ENCODE assay signal across 9 cellular contexts in genomic region chr13:40101708-40102359, GRCh38.
A peak's percentile ranks its signal among the peaks of the same experiment; 100 is the strongest.
DNase-seq lines count a peak whose midpoint lies in the region; ATAC-seq and TF ChIP-seq lines count a peak whose summit lies in the region.
"Had no signal": no experiment of that assay in that cellular context is flagged by ENCODE, and none has a peak within 500 bp of the region (broad histone marks: within the 10 kb centered on the region; RNA-seq: fewer than 3 reads in every experiment).

No MANE protein-coding gene starts in this region.

- ATAC-seq in GM19023 (IDR thresholded peaks at IDR 0.05; ENCODE audit: unreplicated experiment) (peak; percentile 79), HG02759 (IDR thresholded peaks at IDR 0.05; ENCODE audit: unreplicated experiment) (peak; percentile 85), right cardiac atrium (no peak), upper lobe of left lung (ENCODE audit: low FRiP score in 2 of 2) (no peak)
- peak; percentile 64 to 70 for ATAC-seq in activated CD4-positive, CD25-positive, alpha-beta regulatory T cell treated with anti-CD3 and anti-CD28 coated beads, Interleukin-2, amount 50 U/mL, for 24 hours

- no peak for TF ChIP-seq POLR2A in upper lobe of left lung (IDR thresholded peaks at IDR 0.05)
- no peak for TF ChIP-seq POLR2A in esophagus muscularis mucosa (IDR thresholded peaks at IDR 0.05; ENCODE audit: low read depth)

- no peak for TF ChIP-seq CTCF in upper lobe of left lung (IDR thresholded peaks at IDR 0.05)
- TF ChIP-seq CTCF in esophagus muscularis mucosa (IDR thresholded peaks at IDR 0.05): no peak

- no peak overlapping the region for H3K4me3 ChIP-seq in right cardiac atrium (ENCODE audit: low read length)
- no peak overlapping the region for H3K4me3 ChIP-seq in upper lobe of left lung
- no peak overlapping the region for H3K4me3 ChIP-seq in esophagus muscularis mucosa

- TF ChIP-seq EP300 in upper lobe of left lung (IDR thresholded peaks at IDR 0.05): no peak
- TF ChIP-seq EP300 in esophagus muscularis mucosa (IDR thresholded peaks at IDR 0.05): no peak

- intact Hi-C loops in right cardiac atrium (cut with DNase I) (no loop called here), esophagus muscularis mucosa (cut with DNase I) (no loop called here)

- 94% methylated on average over 3 of the region's 3 CpGs for WGBS in right cardiac atrium
- 91 to 96% methylated on average over 3 of the region's 3 CpGs for WGBS in upper lobe of left lung, 2 donors
- WGBS in esophagus muscularis mucosa: 91% methylated on average over 3 of the region's 3 CpGs

- H3K4me1 ChIP-seq in right cardiac atrium (ENCODE audit: control insufficient read depth, insufficient read depth, low read length) (no peaks in the 10 kb centered on the region), upper lobe of left lung (no peaks in the 10 kb centered on the region), esophagus muscularis mucosa (no peaks in the 10 kb centered on the region)

- no peaks in the 10 kb centered on the region for H3K9me3 ChIP-seq in right cardiac atrium (ENCODE audit: control insufficient read depth, low read length)
- H3K9me3 ChIP-seq in upper lobe of left lung: peaks cover 0 to 4% (median 1%) of the 10 kb centered on the region in 4 donors
- peaks cover 0 to 7% (median 0%) of the 10 kb centered on the region in 4 donors for H3K9me3 ChIP-seq in esophagus muscularis mucosa

- H3K27ac ChIP-seq in right cardiac atrium (ENCODE audit: low read length) (no peak overlapping the region), upper lobe of left lung (no peak overlapping the region), esophagus muscularis mucosa (replicated peaks in 1 of 4) (no peak overlapping the region)

- H3K36me3 ChIP-seq in upper lobe of left lung (no peaks in the 10 kb centered on the region), esophagus muscularis mucosa (no peaks in the 10 kb centered on the region)

- DNase-seq in stimulated activated CD4-positive, alpha-beta T cell treated with anti-CD3 and anti-CD28 coated beads, Interleukin-12 subunit alpha, Interleukin-12 subunit beta, amount 100 ng/mL, for 48 hours (ENCODE audit: low read depth in 2 of 3, low spot score in 1 of 3): peak; percentile 15 to 40 (median 38)
- DNase-seq in right cardiac atrium: no peak
- no peak for DNase-seq in upper lobe of left lung
- no peak for DNase-seq in middle frontal gyrus (ENCODE audit: extremely low spot score, low spot score)
- no peak for DNase-seq in esophagus muscularis mucosa (ENCODE audit: extremely low spot score)
- DNase-seq: NCI-H510A had no signal

- H3K27me3 ChIP-seq in right cardiac atrium (ENCODE audit: control insufficient read depth, insufficient read depth) (no peaks in the 10 kb centered on the region), upper lobe of left lung (no peaks in the 10 kb centered on the region), esophagus muscularis mucosa (no peaks in the 10 kb centered on the region)

Comparison
In these comparisons a context has a peak if more than half of its experiments do, and no peak if none do; other contexts are left out.
1. ATAC-seq: peak in GM19023 (single experiment), HG02759 (single experiment) and activated CD4-positive, CD25-positive, alpha-beta regulatory T cell treated with anti-CD3 and anti-CD28 coated beads, Interleukin-2, amount 50 U/mL, for 24 hours (2 of 2); none in right cardiac atrium (0 of 2) and upper lobe of left lung (0 of 2).
2. DNase-seq: peak in stimulated activated CD4-positive, alpha-beta T cell treated with anti-CD3 and anti-CD28 coated beads, Interleukin-12 subunit alpha, Interleukin-12 subunit beta, amount 100 ng/mL, for 48 hours (3 of 3); none in right cardiac atrium (0 of 3), upper lobe of left lung (0 of 2), middle frontal gyrus (single experiment) and esophagus muscularis mucosa (single experiment).